Comparison of ENCODE assay signal across 26 cellular contexts in the genomic region with DNA sequence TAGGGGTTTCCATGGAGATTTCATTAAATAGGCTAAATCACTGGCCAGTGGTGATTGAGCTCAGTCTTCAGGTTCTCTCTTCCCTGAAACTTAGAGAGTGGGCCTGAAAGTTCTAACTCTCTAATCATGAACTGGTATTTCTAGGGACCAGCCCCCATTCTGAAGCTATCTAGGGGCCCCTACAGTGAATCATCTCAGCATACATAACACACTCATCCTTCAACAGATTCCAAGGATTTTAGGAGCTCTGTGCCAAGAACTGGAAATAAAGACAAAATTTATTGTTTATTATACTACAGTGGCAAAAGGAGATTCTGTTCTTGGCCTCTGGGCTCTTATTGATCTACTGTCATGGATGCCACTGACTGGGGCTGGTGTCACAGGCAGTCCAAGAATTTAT.
"Had no signal": no experiment of that assay in that cellular context is flagged by ENCODE, and none has a peak within 500 bp of the region (broad histone marks: within the 10 kb centered on the region; RNA-seq: fewer than 3 reads in every experiment).

No MANE protein-coding gene starts in this region.

- ATAC-seq: effector memory CD8-positive, alpha-beta T cell; left cardiac atrium; lower lobe of right lung; psoas muscle; sciatic nerve; stimulated activated naive B cell treated with anti-CD40 and anti-IgM and Interleukin-4, amounts not matched to agents 10 μg/mL and 1 μg/mL and 100 μg/mL, for 72 hours; stimulated activated naive CD8-positive, alpha-beta T cell treated with anti-CD3 and anti-CD28 coated beads, Interleukin-15, amount 100 ng/mL, for 72 hours; upper lobe of right lung had no signal

- H3K27me3 ChIP-seq: esophagus squamous epithelium, hepatocyte, testis, tibial nerve, upper lobe of right lung, vagina had no signal

- H3K9me3 ChIP-seq: esophagus squamous epithelium, left ventricle myocardium inferior, lower lobe of right lung, psoas muscle, testis, upper lobe of right lung, vagina had no signal

- H3K36me3 ChIP-seq: esophagus squamous epithelium, left ventricle myocardium inferior, lower lobe of right lung, tibial nerve, upper lobe of right lung, vagina had no signal

- DNase-seq: effector memory CD8-positive, alpha-beta T cell; esophagus squamous epithelium; foreskin melanocyte; head of caudate nucleus; kidney; left cardiac atrium; left ventricle myocardium inferior; lower lobe of right lung; naive B cell; psoas muscle; retina; stimulated activated CD4-positive, alpha-beta T cell treated with anti-CD3 and anti-CD28 coated beads, Interleukin-2, amount 100 ng/mL, for 24 hours; stimulated activated CD4-positive, alpha-beta T cell treated with anti-CD3 and anti-CD28 coated beads, Interleukin-4, amount 100 ng/mL, for 4 hours; stimulated activated naive B cell treated with anti-CD40 and anti-IgM and Interleukin-4, amounts not matched to agents 10 μg/mL and 1 μg/mL and 100 μg/mL, for 72 hours; stimulated activated naive CD8-positive, alpha-beta T cell treated with anti-CD3 and anti-CD28 coated beads, Interleukin-15, amount 100 ng/mL, for 72 hours; testis; upper lobe of right lung had no signal

- H3K9me3 Mint-ChIP-seq: dendritic cell treated with granulocyte-macrophage colony-stimulating factor and Interleukin-4, amounts not matched to agents 40 ng/mL and 50 ng/mL, for 4 days; memory B cell; mesothelial cell of epicardium; stimulated activated naive CD8-positive, alpha-beta T cell treated with anti-CD3 and anti-CD28 coated beads, Interleukin-15, amount 100 ng/mL, for 72 hours had no signal

- H3K27ac Mint-ChIP-seq: dendritic cell treated with granulocyte-macrophage colony-stimulating factor and Interleukin-4, amounts not matched to agents 40 ng/mL and 50 ng/mL, for 4 days; effector memory CD8-positive, alpha-beta T cell; memory B cell; mesothelial cell of epicardium; naive B cell; nephron; stimulated activated naive B cell treated with anti-CD40 and anti-IgM and Interleukin-4, amounts not matched to agents 10 μg/mL and 1 μg/mL and 100 μg/mL, for 72 hours had no signal

- H3K4me3 ChIP-seq: esophagus squamous epithelium, hepatocyte, left ventricle myocardium inferior, lower lobe of right lung, psoas muscle, skin epidermis, testis, tibial nerve, upper lobe of right lung, vagina had no signal

- H3K4me1 ChIP-seq: esophagus squamous epithelium, lower lobe of right lung, psoas muscle, testis, tibial nerve, upper lobe of right lung, vagina had no signal

- H3K36me3 Mint-ChIP-seq: memory B cell; mesothelial cell of epicardium; naive B cell; stimulated activated naive B cell treated with anti-CD40 and anti-IgM and Interleukin-4, amounts not matched to agents 10 μg/mL and 1 μg/mL and 100 μg/mL, for 72 hours had no signal
